ENCODE assay signal across 16 cellular contexts in genomic region chr2:47503481-47504070, GRCh38.
DNase-seq lines count a peak whose midpoint lies in the region; ATAC-seq and TF ChIP-seq lines count a peak whose summit lies in the region.
"Had no signal": no experiment of that assay in that cellular context is flagged by ENCODE, and none has a peak within 500 bp of the region (broad histone marks: within the 10 kb centered on the region; RNA-seq: fewer than 3 reads in every experiment).

No MANE protein-coding gene starts in this region.

- peak; percentile 61 for ATAC-seq in GM21786 (IDR thresholded peaks at IDR 0.05; ENCODE audit: unreplicated experiment)
- peak; percentile 79 for ATAC-seq in HG03378 (IDR thresholded peaks at IDR 0.05; ENCODE audit: unreplicated experiment)
- peak; percentile 43 to 57 for ATAC-seq in stimulated activated naive B cell treated with anti-CD40 and anti-IgM and Interleukin-4, amounts not matched to agents 10 μg/mL and 1 μg/mL and 100 μg/mL, for 72 hours (replicated peaks)
- ATAC-seq in natural killer cell, result no peak

- peaks cover 4 to 29% (median 16%) of the 10 kb centered on the region in 4 donors for H3K9me3 ChIP-seq in stomach

- WGBS in stomach, 5 donors, result 85 to 91% (median 89%) methylated on average over 5 to 8 of the region's 8 CpGs

- TF ChIP-seq POLR2A in stomach (IDR thresholded peaks at IDR 0.05), result no peak

- H3K9me3 Mint-ChIP-seq in stimulated activated naive B cell treated with anti-CD40 and anti-IgM and Interleukin-4, amounts not matched to agents 10 μg/mL and 1 μg/mL and 100 μg/mL, for 72 hours, result peaks cover 21 to 23% of the 10 kb centered on the region in 2 donors
- peaks cover 2 to 3% of the 10 kb centered on the region in 2 donors for H3K9me3 Mint-ChIP-seq in natural killer cell

- H3K4me1 ChIP-seq in stomach, result no peaks in the 10 kb centered on the region
- H3K4me1 ChIP-seq: parathyroid adenoma had no signal

- H3K27ac Mint-ChIP-seq in stimulated activated naive B cell treated with anti-CD40 and anti-IgM and Interleukin-4, amounts not matched to agents 10 μg/mL and 1 μg/mL and 100 μg/mL, for 72 hours, result peak overlapping the region; percentile 20
- H3K27ac Mint-ChIP-seq in natural killer cell, result peak overlapping the region in 1 of 2 donors; percentile 92
- H3K27ac Mint-ChIP-seq: stimulated activated naive CD8-positive, alpha-beta T cell treated with anti-CD3 and anti-CD28 coated beads, Interleukin-15, Interleukin-2, amounts not matched to agents 100 ng/mL and 50 ng/mL, for 24 hours had no signal

- no peak overlapping the region for H3K4me3 ChIP-seq in stomach
- H3K4me3 ChIP-seq: SJSA1 had no signal

- TF ChIP-seq CTCF in stomach (IDR thresholded peaks at IDR 0.05), result no peak
- TF ChIP-seq CTCF in natural killer cell (IDR thresholded peaks at IDR 0.05), result no peak

- peaks cover 7 to 11% of the 10 kb centered on the region in 2 donors for H3K27me3 Mint-ChIP-seq in stimulated activated naive B cell treated with anti-CD40 and anti-IgM and Interleukin-4, amounts not matched to agents 10 μg/mL and 1 μg/mL and 100 μg/mL, for 72 hours
- no peaks in the 10 kb centered on the region for H3K27me3 Mint-ChIP-seq in natural killer cell (ENCODE audit: low read depth in 2 of 2)
- H3K27me3 Mint-ChIP-seq: stimulated activated naive CD8-positive, alpha-beta T cell treated with anti-CD3 and anti-CD28 coated beads, Interleukin-15, Interleukin-2, amounts not matched to agents 100 ng/mL and 50 ng/mL, for 24 hours had no signal

- peak; percentile 42 for DNase-seq in NOMO-1 treated with DMSO at 0.1 percent for 48 hours (lab: John Stamatoyannopoulos, UW; ENCODE audit: unreplicated experiment)
- no peak for DNase-seq in NOMO-1 treated with dmso at 0.1 percent for 144 hours (lab: John Stamatoyannopoulos, UW; ENCODE audit: unreplicated experiment)
- DNase-seq in stimulated activated naive B cell treated with anti-CD40 and anti-IgM and Interleukin-4, amounts not matched to agents 10 μg/mL and 1 μg/mL and 100 μg/mL, for 72 hours, result no peak
- no peak for DNase-seq in stomach
- no peak for DNase-seq in NK-92 (lab: John Stamatoyannopoulos, UW; ENCODE audit: unreplicated experiment)
- no peak for DNase-seq in natural killer cell
- DNase-seq: activated effector memory CD4-positive, alpha-beta T cell treated with Interleukin-2 at 50 U/mL for 16 hours; caudate nucleus; DMS153; NCI-H510A had no signal

- no peak overlapping the region for H3K27ac ChIP-seq in stomach
- H3K27ac ChIP-seq: 22Rv1, parathyroid adenoma, SJSA1 had no signal

- H3K36me3 ChIP-seq in stomach, result peaks cover 0 to 4% (median 0%) of the 10 kb centered on the region in 4 donors
- H3K36me3 ChIP-seq: SJSA1 had no signal

- TF ChIP-seq EP300 in stomach (IDR thresholded peaks at IDR 0.05), result no peak

- peaks cover 17 to 28% of the 10 kb centered on the region in 2 donors for H3K36me3 Mint-ChIP-seq in stimulated activated naive B cell treated with anti-CD40 and anti-IgM and Interleukin-4, amounts not matched to agents 10 μg/mL and 1 μg/mL and 100 μg/mL, for 72 hours
- H3K36me3 Mint-ChIP-seq in natural killer cell, result no peaks in the 10 kb centered on the region

- H3K4me1 Mint-ChIP-seq in stimulated activated naive B cell treated with anti-CD40 and anti-IgM and Interleukin-4, amounts not matched to agents 10 μg/mL and 1 μg/mL and 100 μg/mL, for 72 hours, result peaks cover 20 to 30% of the 10 kb centered on the region in 2 donors
- H3K4me1 Mint-ChIP-seq in natural killer cell, result peaks cover 43 to 50% of the 10 kb centered on the region in 2 donors

- no peak overlapping the region for H3K4me3 Mint-ChIP-seq in stimulated activated naive B cell treated with anti-CD40 and anti-IgM and Interleukin-4, amounts not matched to agents 10 μg/mL and 1 μg/mL and 100 μg/mL, for 72 hours
- H3K4me3 Mint-ChIP-seq in natural killer cell, result no peak overlapping the region
- H3K4me3 Mint-ChIP-seq: stimulated activated naive CD8-positive, alpha-beta T cell treated with anti-CD3 and anti-CD28 coated beads, Interleukin-15, Interleukin-2, amounts not matched to agents 100 ng/mL and 50 ng/mL, for 24 hours had no signal

- no peaks in the 10 kb centered on the region for H3K27me3 ChIP-seq in stomach
- H3K27me3 ChIP-seq: SJSA1 had no signal

- intact Hi-C loops in stomach (cut with DNase I; ENCODE audit: low total_unique reads) (no loop called here), natural killer cell (cut with micrococcal nuclease) (no loop called here)

Comparison
In these comparisons a context has a peak if more than half of its experiments do, and no peak if none do; other contexts are left out.
1. ATAC-seq: peak in GM21786 (single experiment), HG03378 (single experiment) and stimulated activated naive B cell treated with anti-CD40 and anti-IgM and Interleukin-4, amounts not matched to agents 10 μg/mL and 1 μg/mL and 100 μg/mL, for 72 hours (2 of 2); none in natural killer cell (0 of 3).